In genomic region chr3:195441476-195441970, GRCh38 we compare ENCODE assay signal across 1 cellular context.
TF ChIP-seq lines count a peak whose summit lies in the region.

No MANE protein-coding gene starts in this region.

TF ChIP-seq in H1, 55 proteins besides CTCF, POLR2A, EP300 and RAD21 (continued from another document):
- TF ChIP-seq RXRA (IDR thresholded peaks at IDR 0.05; ENCODE audit: insufficient read depth, low read depth, low read length) (no peak), CHD7 (IDR thresholded peaks at IDR 0.05; ENCODE audit: insufficient replicate concordance, low read length) (no peak), JUND (IDR thresholded peaks at IDR 0.05; ENCODE audit: low read length) (no peak), NRF1 (IDR thresholded peaks at IDR 0.05; ENCODE audit: low read depth, low read length) (no peak), RBBP5 (IDR thresholded peaks at IDR 0.05; ENCODE audit: borderline replicate concordance, low read depth, low read length) (no peak)
